18 cellular contexts compared by ENCODE assay signal in genomic region chr22:24446291-24446611, GRCh38. TPM values are rescaled to one million over a fixed set of nuclear protein-coding genes. Genes with fewer than 3 reads are reported as not detected.
DNase-seq lines count a peak whose midpoint lies in the region; ATAC-seq and TF ChIP-seq lines count a peak whose summit lies in the region.
"Had no signal": no experiment of that assay in that cellular context is flagged by ENCODE, and none has a peak within 500 bp of the region (broad histone marks: within the 10 kb centered on the region; RNA-seq: fewer than 3 reads in every experiment).

No MANE protein-coding gene starts in this region.

- no peaks in the 10 kb centered on the region for H3K36me3 ChIP-seq in left ventricle myocardium inferior
- H3K36me3 ChIP-seq in heart left ventricle = peaks cover 0 to 25% (median 4%) of the 10 kb centered on the region in 9 donors
- H3K36me3 ChIP-seq: HAP-1 had no signal

- H3K4me3 ChIP-seq in left ventricle myocardium inferior (no peak overlapping the region), heart left ventricle (no peak overlapping the region)
- H3K4me3 ChIP-seq: HAP-1 had no signal

- H3K4me1 ChIP-seq in left ventricle myocardium inferior (peaks cover 52% of the 10 kb centered on the region), heart left ventricle (peaks cover 0 to 54% (median 30%) of the 10 kb centered on the region in 12 donors)

- DNase-seq in left ventricle myocardium inferior (no peak), heart left ventricle (no peak), NCI-H345 (lab: John Stamatoyannopoulos, UW) (no peak), MV-4-11 (lab: John Stamatoyannopoulos, UW) (no peak)
- no peak for DNase-seq in naive thymus-derived CD8-positive, alpha-beta T cell
- no peak for DNase-seq in central memory CD4-positive, alpha-beta T cell
- DNase-seq: CD8-positive, alpha-beta T cell; IMR-90; MM.1S; NCI-H1105; NCI-H1694 treated with DMSO at 0.1 percent for 48 hours; NCI-H2107; NCI-H226; NCI-H526; Right ventricle myocardium superior had no signal

- no peak for TF ChIP-seq CTCF in left ventricle myocardium inferior (IDR thresholded peaks at IDR 0.05; ENCODE audit: borderline replicate concordance)
- no peak for TF ChIP-seq CTCF in heart left ventricle (IDR thresholded peaks at IDR 0.05)

- POLR2A ChIA-PET in naive thymus-derived CD8-positive, alpha-beta T cell (lab: Charles Lee) = no interaction called here

- H3K27ac Mint-ChIP-seq in naive thymus-derived CD8-positive, alpha-beta T cell = peak overlapping the region in 7 of 10 donors; percentile 32 to 90 (median 49)
- H3K27ac Mint-ChIP-seq: CD8-positive, alpha-beta T cell had no signal

- H3K27me3 Mint-ChIP-seq in naive thymus-derived CD8-positive, alpha-beta T cell = no peaks in the 10 kb centered on the region

- H3K4me3 Mint-ChIP-seq in naive thymus-derived CD8-positive, alpha-beta T cell = no peak overlapping the region
- H3K4me3 Mint-ChIP-seq: CD8-positive, alpha-beta T cell had no signal

- peak overlapping the region; percentile 42 for H3K27ac ChIP-seq in left ventricle myocardium inferior (replicated peaks)
- peak overlapping the region in 1 of 12 donors; percentile 2 for H3K27ac ChIP-seq in heart left ventricle

- H3K9me3 ChIP-seq in left ventricle myocardium inferior (replicated peaks) (no peaks in the 10 kb centered on the region), heart left ventricle (peaks cover 0 to 2% (median 0%) of the 10 kb centered on the region in 12 donors)
- H3K9me3 ChIP-seq: HAP-1 had no signal

- no peak for TF ChIP-seq POLR2A in heart left ventricle (IDR thresholded peaks at IDR 0.05)

- no peaks in the 10 kb centered on the region for H3K9me3 Mint-ChIP-seq in naive thymus-derived CD8-positive, alpha-beta T cell
- H3K9me3 Mint-ChIP-seq: CD8-positive, alpha-beta T cell had no signal

- peaks cover 0 to 27% (median 8%) of the 10 kb centered on the region in 3 donors for H3K36me3 Mint-ChIP-seq in naive thymus-derived CD8-positive, alpha-beta T cell

- intact Hi-C loops in left ventricle myocardium inferior (cut with micrococcal nuclease) = no loop called here
- intact Hi-C loops in heart left ventricle (cut with DNase I) = no loop called here

- 83 to 94% (median 90%) methylated on average over 3 of the region's 3 CpGs for WGBS in heart left ventricle, 4 donors

- H3K27me3 ChIP-seq in left ventricle myocardium inferior (ENCODE audit: low read depth) (no peaks in the 10 kb centered on the region), heart left ventricle (no peaks in the 10 kb centered on the region)

- H3K4me1 Mint-ChIP-seq in naive thymus-derived CD8-positive, alpha-beta T cell = peaks cover 22 to 64% (median 60%) of the 10 kb centered on the region in 4 donors

- no peak for ATAC-seq in heart left ventricle
- ATAC-seq in SK-N-SH treated with all-trans-retinoic acid at 6 μM for 48 hours = peak; percentile 56
- no peak for ATAC-seq in naive thymus-derived CD8-positive, alpha-beta T cell

TF ChIP-seq in SK-N-SH treated with all-trans-retinoic acid at 6 μM for 48 hours, 23 proteins besides CTCF, POLR2A, EP300 and RAD21:
- TF ChIP-seq ISL1 (CRISPR knock-in tag; IDR thresholded peaks at IDR 0.05) = peak; percentile 44; the same call in 1 of the 2 replicates
- TF ChIP-seq, protein P1, sequence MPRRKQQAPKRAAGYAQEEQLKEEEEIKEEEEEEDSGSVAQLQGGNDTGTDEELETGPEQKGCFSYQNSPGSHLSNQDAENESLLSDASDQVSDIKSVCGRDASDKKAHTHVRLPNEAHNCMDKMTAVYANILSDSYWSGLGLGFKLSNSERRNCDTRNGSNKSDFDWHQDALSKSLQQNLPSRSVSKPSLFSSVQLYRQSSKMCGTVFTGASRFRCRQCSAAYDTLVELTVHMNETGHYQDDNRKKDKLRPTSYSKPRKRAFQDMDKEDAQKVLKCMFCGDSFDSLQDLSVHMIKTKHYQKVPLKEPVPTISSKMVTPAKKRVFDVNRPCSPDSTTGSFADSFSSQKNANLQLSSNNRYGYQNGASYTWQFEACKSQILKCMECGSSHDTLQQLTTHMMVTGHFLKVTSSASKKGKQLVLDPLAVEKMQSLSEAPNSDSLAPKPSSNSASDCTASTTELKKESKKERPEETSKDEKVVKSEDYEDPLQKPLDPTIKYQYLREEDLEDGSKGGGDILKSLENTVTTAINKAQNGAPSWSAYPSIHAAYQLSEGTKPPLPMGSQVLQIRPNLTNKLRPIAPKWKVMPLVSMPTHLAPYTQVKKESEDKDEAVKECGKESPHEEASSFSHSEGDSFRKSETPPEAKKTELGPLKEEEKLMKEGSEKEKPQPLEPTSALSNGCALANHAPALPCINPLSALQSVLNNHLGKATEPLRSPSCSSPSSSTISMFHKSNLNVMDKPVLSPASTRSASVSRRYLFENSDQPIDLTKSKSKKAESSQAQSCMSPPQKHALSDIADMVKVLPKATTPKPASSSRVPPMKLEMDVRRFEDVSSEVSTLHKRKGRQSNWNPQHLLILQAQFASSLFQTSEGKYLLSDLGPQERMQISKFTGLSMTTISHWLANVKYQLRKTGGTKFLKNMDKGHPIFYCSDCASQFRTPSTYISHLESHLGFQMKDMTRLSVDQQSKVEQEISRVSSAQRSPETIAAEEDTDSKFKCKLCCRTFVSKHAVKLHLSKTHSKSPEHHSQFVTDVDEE (CRISPR knock-in tag; IDR thresholded peaks at IDR 0.05) = peak; percentile 25; the same call in 1 of the 2 replicates
- no peak for TF ChIP-seq ZNF8 (CRISPR knock-in tag; IDR thresholded peaks at IDR 0.05)

RNA-seq across cellular contexts. Expression of gene ADORA2A, which starts 18.9 kb away (rescaled TPM):
- total RNA-seq in left ventricle myocardium inferior (3.6 TPM), heart left ventricle (10 to 100 TPM in 1 of 9 donors, 1 to 10 TPM in 8; 1.5 to 12.1 (median 4.5) TPM)
- 1 to 10 TPM; 3.9 to 5.5 TPM for polyA plus RNA-seq in heart left ventricle
- 10 to 100 TPM; 29.2 to 34.6 TPM for total RNA-seq in naive thymus-derived CD8-positive, alpha-beta T cell
- polyA plus RNA-seq in naive thymus-derived CD8-positive, alpha-beta T cell = 100 to 1,000 TPM in 1 of 3 donors, 10 to 100 TPM in 2; 58.7 to 105 (median 80.7) TPM

RNA-seq across cellular contexts. Expression of gene UPB1, which starts 48.9 kb away (rescaled TPM):
- total RNA-seq in left ventricle myocardium inferior (1.1 TPM), heart left ventricle (1 to 10 TPM in 3 of 9 donors, under 1 TPM in 6; 0.35 to 1.9 (median 0.80) TPM)
- polyA plus RNA-seq in heart left ventricle = 1 to 10 TPM in 1 of 2 donors, under 1 TPM in 1; 0.24 to 1.8 TPM
- under 1 TPM; 0.85 to 0.86 TPM for total RNA-seq in naive thymus-derived CD8-positive, alpha-beta T cell
- polyA plus RNA-seq in naive thymus-derived CD8-positive, alpha-beta T cell = under 1 TPM in 2 of 3 donors, not detected in 1; 0.06 to 0.18 TPM
- total RNA-seq: HT1080 had no signal
